In the genomic region with DNA sequence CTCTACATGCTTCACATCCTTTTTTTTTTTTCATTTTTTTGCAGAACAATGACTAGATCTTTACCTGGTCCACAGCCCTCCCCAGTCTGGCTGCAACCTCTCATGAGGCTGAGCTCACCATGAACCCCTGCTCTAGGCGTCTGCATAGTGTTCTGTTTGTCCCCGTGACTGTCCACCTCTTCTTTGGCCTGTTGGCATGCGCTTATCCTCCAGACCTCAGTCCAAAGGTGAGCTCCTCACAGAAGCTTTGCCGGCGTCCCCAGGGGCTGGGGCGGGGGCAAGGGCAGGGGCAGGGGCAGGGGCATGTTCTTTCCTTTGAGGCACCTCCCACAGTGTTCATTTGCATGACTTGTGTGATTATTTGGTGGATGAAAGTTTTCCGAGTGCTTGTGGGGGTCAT, we compare ENCODE assay signal across 18 cellular contexts.
"Had no signal": no experiment of that assay in that cellular context is flagged by ENCODE, and none has a peak within 500 bp of the region (broad histone marks: within the 10 kb centered on the region; RNA-seq: fewer than 3 reads in every experiment).

No MANE protein-coding gene starts in this region.

- H3K79me2 ChIP-seq: parathyroid adenoma had no signal

- H3K9ac ChIP-seq: parathyroid adenoma had no signal

- H3K4me1 ChIP-seq: parathyroid adenoma had no signal

- H3K4me3 Mint-ChIP-seq: activated naive CD8-positive, alpha-beta T cell treated with anti-CD3 and anti-CD28 coated beads, Interleukin-2, amount 10 ng/mL, durations not matched to agents 7 days and 5 days; mesothelial cell of epicardium; type B pancreatic cell had no signal

- H3K36me3 Mint-ChIP-seq: activated naive CD8-positive, alpha-beta T cell treated with anti-CD3 and anti-CD28 coated beads, Interleukin-2, amount 10 ng/mL, durations not matched to agents 7 days and 5 days; mesothelial cell of epicardium; type B pancreatic cell had no signal

- H3K36me3 ChIP-seq: lower lobe of right lung had no signal

- H2AFZ ChIP-seq: parathyroid adenoma had no signal

- H3K27ac Mint-ChIP-seq: activated naive CD8-positive, alpha-beta T cell treated with anti-CD3 and anti-CD28 coated beads, Interleukin-2, amount 10 ng/mL, durations not matched to agents 7 days and 5 days; type B pancreatic cell had no signal

- H3K4me3 ChIP-seq: lower lobe of right lung, SK-N-MC, skin epidermis had no signal

- DNase-seq: activated CD4-positive, CD25-positive, alpha-beta regulatory T cell treated with anti-CD3 and anti-CD28 coated beads, Interleukin-2, amount 50 U/mL, for 72 hours; activated naive CD4-positive, alpha-beta T cell; activated naive CD8-positive, alpha-beta T cell treated with anti-CD3 and anti-CD28 coated beads, Interleukin-2, amount 10 ng/mL, durations not matched to agents 7 days and 5 days; activated T-cell treated with anti-CD3 and anti-CD28 coated beads for 4 hours; aorta; kidney glomerular epithelial cell; lower lobe of right lung; stimulated activated CD4-positive, alpha-beta T cell treated with anti-CD3 and anti-CD28 coated beads, Interleukin-4, amount 100 ng/mL, for 4 hours; stimulated activated naive CD4-positive, alpha-beta T cell treated with Interleukin-2 at 50 U/mL for 16 hours; T-helper 1 cell; T1000 had no signal

- H3K9me3 ChIP-seq: lower lobe of right lung had no signal

- FAIRE-seq: endometrium had no signal

- H3K9me3 Mint-ChIP-seq: activated naive CD8-positive, alpha-beta T cell treated with anti-CD3 and anti-CD28 coated beads, Interleukin-2, amount 10 ng/mL, durations not matched to agents 7 days and 5 days; mesothelial cell of epicardium; type B pancreatic cell had no signal

- ATAC-seq: esophagus mucosa, lower lobe of right lung had no signal

- H3K27ac ChIP-seq: lower lobe of right lung, parathyroid adenoma, SK-N-MC had no signal
